Comparison of ENCODE assay signal across 16 cellular contexts in the genomic region with DNA sequence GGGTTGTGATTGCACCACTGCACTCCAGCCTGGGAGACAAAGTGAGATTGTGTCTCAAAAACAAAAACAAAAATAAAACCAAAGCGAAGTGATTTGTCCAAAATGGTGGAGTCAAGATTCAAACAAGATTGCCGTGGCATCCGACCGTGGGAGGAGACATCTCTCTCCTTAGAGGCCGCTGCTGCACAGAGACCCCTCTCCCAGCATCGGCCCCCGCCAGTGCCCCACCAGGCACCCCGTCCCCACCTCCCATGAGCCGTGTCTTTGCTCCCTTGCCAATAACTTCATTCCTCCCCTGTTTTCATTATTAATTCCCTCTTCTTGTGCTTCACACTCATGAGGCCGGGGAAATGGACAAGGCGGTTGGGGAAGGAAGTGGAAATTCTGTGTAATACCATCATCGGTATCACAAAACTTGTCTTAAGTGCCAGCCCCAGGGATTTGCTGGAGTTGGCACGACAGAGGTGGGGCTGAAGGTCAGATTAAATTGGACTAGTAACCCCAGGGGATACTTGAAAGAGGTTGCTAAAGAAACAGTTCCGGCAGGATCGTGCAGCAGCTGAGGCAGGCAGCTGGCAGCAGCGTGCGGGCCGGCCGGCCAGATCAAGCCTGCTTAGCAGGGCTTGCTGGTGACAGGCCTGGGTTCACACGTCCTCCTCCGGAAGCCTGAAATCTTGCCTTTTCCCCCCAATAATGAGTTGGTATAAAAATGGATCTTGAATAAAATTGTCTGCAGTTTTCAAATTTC.
A peak's percentile ranks its signal among the peaks of the same experiment; 100 is the strongest.
DNase-seq lines count a peak whose midpoint lies in the region; ATAC-seq and TF ChIP-seq lines count a peak whose summit lies in the region.
"Had no signal": no experiment of that assay in that cellular context is flagged by ENCODE, and none has a peak within 500 bp of the region (broad histone marks: within the 10 kb centered on the region; RNA-seq: fewer than 3 reads in every experiment).

No MANE protein-coding gene starts in this region.

- H3K4ac ChIP-seq in neuronal stem cell (ENCODE audit: low read length): no peak overlapping the region

- H3K4me1 ChIP-seq in BLaER1 treated with 17β-estradiol and CSF1 and Interleukin-3, amounts not matched to agents 10 nM and 100 nM: peaks cover 12 to 60% (median 44%) of the 10 kb centered on the region in 10 experiments
- peaks cover 11 to 23% of the 10 kb centered on the region in 2 donors for H3K4me1 ChIP-seq in neuronal stem cell (ENCODE audit: control insufficient read depth in 2 of 2, insufficient read depth in 1 of 2, low read depth in 1 of 2, low read length in 2 of 2)
- H3K4me1 ChIP-seq: body of pancreas had no signal

- no peak overlapping the region for H2BK5ac ChIP-seq in neuronal stem cell (ENCODE audit: low read length)

- H3K36me3 Mint-ChIP-seq in chondrocyte (ENCODE audit: low read depth) (no peaks in the 10 kb centered on the region), progenitor cell of endocrine pancreas (ENCODE audit: insufficient read depth) (peaks cover 1% of the 10 kb centered on the region)
- H3K36me3 Mint-ChIP-seq: activated naive CD4-positive, alpha-beta T cell treated with anti-CD3 and anti-CD28 coated beads, Interleukin-2, amount 10 ng/mL, durations not matched to agents 7 days and 5 days; memory B cell had no signal

- ATAC-seq in GM18511 (IDR thresholded peaks at IDR 0.05; ENCODE audit: unreplicated experiment): no peak
- ATAC-seq: body of pancreas had no signal

- H3K18ac ChIP-seq in neuronal stem cell (ENCODE audit: low read length): no peak overlapping the region

- H3K9me3 Mint-ChIP-seq in chondrocyte (ENCODE audit: low read depth) (no peaks in the 10 kb centered on the region), progenitor cell of endocrine pancreas (ENCODE audit: low read depth) (no peaks in the 10 kb centered on the region)
- H3K9me3 Mint-ChIP-seq: activated B cell treated with CpG ODN at 0.5 μM for 24 hours; activated naive CD4-positive, alpha-beta T cell treated with anti-CD3 and anti-CD28 coated beads, Interleukin-2, amount 10 ng/mL, durations not matched to agents 7 days and 5 days; memory B cell had no signal

- no peaks in the 10 kb centered on the region for H3K79me1 ChIP-seq in neuronal stem cell (ENCODE audit: low read depth, low read length)

- H3K14ac ChIP-seq in neuronal stem cell (ENCODE audit: low read length): no peak overlapping the region

- DNase-seq in NCI-H1436 (lab: John Stamatoyannopoulos, UW): peak; percentile 87
- DNase-seq in chondrocyte (ENCODE audit: low spot score): no peak
- no peak for DNase-seq in neuronal stem cell (ENCODE audit: low spot score)
- DNase-seq in NCI-H2029 (lab: John Stamatoyannopoulos, UW): no peak
- no peak for DNase-seq in progenitor cell of endocrine pancreas (ENCODE audit: low spot score, unreplicated experiment)
- DNase-seq in DMS114 treated with DMSO at 0.1 percent for 48 hours (lab: John Stamatoyannopoulos, UW; ENCODE audit: unreplicated experiment): no peak
- DNase-seq: activated B cell treated with CpG ODN at 0.5 μM for 24 hours; activated naive CD4-positive, alpha-beta T cell treated with anti-CD3 and anti-CD28 coated beads, Interleukin-2, amount 10 ng/mL, durations not matched to agents 7 days and 5 days; effector CD4-positive, alpha-beta T cell; Kasumi-1; NCI-H2081 treated with DMSO at 0.1 percent for 48 hours had no signal

- H2BK15ac ChIP-seq in neuronal stem cell (ENCODE audit: low read length): no peak overlapping the region

- H2BK12ac ChIP-seq in neuronal stem cell (ENCODE audit: low read length): no peak overlapping the region

- H3K4me2 ChIP-seq in BLaER1 treated with 17β-estradiol and CSF1 and Interleukin-3, amounts not matched to agents 10 nM and 100 nM: peak overlapping the region; percentile 62 to 91 (median 81)
- H3K4me2 ChIP-seq in neuronal stem cell (ENCODE audit: insufficient read depth, low read length, poor library complexity, severe bottlenecking): no peak overlapping the region

- H3K4me1 Mint-ChIP-seq in chondrocyte (ENCODE audit: low read depth) (peaks cover 35% of the 10 kb centered on the region), progenitor cell of endocrine pancreas (ENCODE audit: low read depth) (peaks cover 23% of the 10 kb centered on the region)
- H3K4me1 Mint-ChIP-seq: activated B cell treated with CpG ODN at 0.5 μM for 24 hours; activated naive CD4-positive, alpha-beta T cell treated with anti-CD3 and anti-CD28 coated beads, Interleukin-2, amount 10 ng/mL, durations not matched to agents 7 days and 5 days; memory B cell had no signal

- peak overlapping the region in 8 of 11 experiments; percentile 8 to 68 (median 42); a peak in 13 of 22 replicates for H3K9ac ChIP-seq in BLaER1 treated with 17β-estradiol and CSF1 and Interleukin-3, amounts not matched to agents 10 nM and 100 nM
- H3K9ac ChIP-seq in neuronal stem cell (ENCODE audit: low read depth, low read length, poor library complexity): no peak overlapping the region

- H2AK5ac ChIP-seq in neuronal stem cell (ENCODE audit: low read depth, low read length): no peak overlapping the region

- H3K27ac Mint-ChIP-seq in chondrocyte (ENCODE audit: unreplicated experiment): peak overlapping the region; percentile 4
- H3K27ac Mint-ChIP-seq in progenitor cell of endocrine pancreas: no peak overlapping the region
- H3K27ac Mint-ChIP-seq: activated B cell treated with CpG ODN at 0.5 μM for 24 hours; activated naive CD4-positive, alpha-beta T cell treated with anti-CD3 and anti-CD28 coated beads, Interleukin-2, amount 10 ng/mL, durations not matched to agents 7 days and 5 days; memory B cell had no signal

- H3K36me3 ChIP-seq in BLaER1 treated with 17β-estradiol and CSF1 and Interleukin-3, amounts not matched to agents 10 nM and 100 nM: no peaks in the 10 kb centered on the region
- no peaks in the 10 kb centered on the region for H3K36me3 ChIP-seq in neuronal stem cell (replicated peaks in 1 of 2; ENCODE audit: control insufficient read depth in 2 of 2, insufficient read depth in 2 of 2, low read length in 2 of 2)
- H3K36me3 ChIP-seq: neutrophil had no signal

- no peaks in the 10 kb centered on the region for H4K20me1 ChIP-seq in BLaER1 treated with 17β-estradiol and CSF1 and Interleukin-3, amounts not matched to agents 10 nM and 100 nM

- H4K8ac ChIP-seq in neuronal stem cell (ENCODE audit: low read depth, low read length): no peak overlapping the region

- no peak overlapping the region for H4K91ac ChIP-seq in neuronal stem cell (ENCODE audit: low read depth, low read length, poor library complexity)

- no peak overlapping the region for H3K4me3 Mint-ChIP-seq in chondrocyte (ENCODE audit: unreplicated experiment)
- H3K4me3 Mint-ChIP-seq in progenitor cell of endocrine pancreas (ENCODE audit: low read depth): no peak overlapping the region
- H3K4me3 Mint-ChIP-seq: activated B cell treated with CpG ODN at 0.5 μM for 24 hours; activated naive CD4-positive, alpha-beta T cell treated with anti-CD3 and anti-CD28 coated beads, Interleukin-2, amount 10 ng/mL, durations not matched to agents 7 days and 5 days; memory B cell had no signal

- peak overlapping the region in 8 of 11 experiments; percentile 4 to 73 (median 58); a peak in 16 of 22 replicates for H3K27ac ChIP-seq in BLaER1 treated with 17β-estradiol and CSF1 and Interleukin-3, amounts not matched to agents 10 nM and 100 nM
- H3K27ac ChIP-seq in neuronal stem cell (replicated peaks; ENCODE audit: low read length): no peak overlapping the region
- H3K27ac ChIP-seq: neutrophil had no signal

- no CpG with 5 or more reads among the region's 21 CpGs for WGBS in neuronal stem cell (ENCODE audit: extremely low coverage in 2 of 2, insufficient read length in 2 of 2, insufficient replicate concordance in 1 of 2), 2 donors

- no peaks in the 10 kb centered on the region for H3K27me3 ChIP-seq in BLaER1 treated with 17β-estradiol and CSF1 and Interleukin-3, amounts not matched to agents 10 nM and 100 nM
- H3K27me3 ChIP-seq in neuronal stem cell (ENCODE audit: control insufficient read depth in 3 of 3, insufficient read depth in 3 of 3, low read depth in 1 of 3, low read length in 3 of 3): peaks cover 0 to 7% (median 0%) of the 10 kb centered on the region in 3 experiments
- H3K27me3 ChIP-seq: body of pancreas, neutrophil had no signal

- H2AFZ ChIP-seq in neuronal stem cell (ENCODE audit: low read length): peak overlapping the region; percentile 75

- no peaks in the 10 kb centered on the region for H3K27me3 Mint-ChIP-seq in chondrocyte (ENCODE audit: low read depth)
- no peaks in the 10 kb centered on the region for H3K27me3 Mint-ChIP-seq in progenitor cell of endocrine pancreas

- H2BK120ac ChIP-seq in neuronal stem cell (ENCODE audit: low read depth, low read length): no peak overlapping the region

- peak overlapping the region in 3 of 10 experiments; percentile 8 to 35 (median 21); a peak in 4 of 20 replicates for H3K4me3 ChIP-seq in BLaER1 treated with 17β-estradiol and CSF1 and Interleukin-3, amounts not matched to agents 10 nM and 100 nM
- H3K4me3 ChIP-seq in neuronal stem cell (ENCODE audit: low read length in 2 of 2): no peak overlapping the region
- H3K4me3 ChIP-seq: body of pancreas had no signal

- no peak for TF ChIP-seq CTCF in chondrocyte (IDR thresholded peaks at IDR 0.05)
- TF ChIP-seq CTCF in progenitor cell of endocrine pancreas (IDR thresholded peaks at IDR 0.05; ENCODE audit: unreplicated experiment): no peak

- H3K9me3 ChIP-seq in BLaER1 treated with 17β-estradiol and CSF1 and Interleukin-3, amounts not matched to agents 10 nM and 100 nM (replicated peaks in 1 of 11): no peaks in the 10 kb centered on the region
- H3K9me3 ChIP-seq in neuronal stem cell (replicated peaks in 1 of 2; ENCODE audit: control insufficient read depth in 2 of 2, insufficient read depth in 1 of 2, low read depth in 1 of 2, low read length in 2 of 2): no peaks in the 10 kb centered on the region
- H3K9me3 ChIP-seq: body of pancreas, neutrophil had no signal

- H3K23ac ChIP-seq in neuronal stem cell (ENCODE audit: low read depth, low read length, poor library complexity): no peak overlapping the region
